In genomic region chr10:28403090-28403489, GRCh38 we compare ENCODE assay signal across 25 cellular contexts.
DNase-seq lines count a peak whose midpoint lies in the region; ATAC-seq and TF ChIP-seq lines count a peak whose summit lies in the region.
"Had no signal": no experiment of that assay in that cellular context is flagged by ENCODE, and none has a peak within 500 bp of the region (broad histone marks: within the 10 kb centered on the region; RNA-seq: fewer than 3 reads in every experiment).

No MANE protein-coding gene starts in this region.

- H3F3A ChIP-seq in SK-N-SH (replicated peaks; ENCODE audit: insufficient read depth) = no peaks in the 10 kb centered on the region

- H3K27ac Mint-ChIP-seq in stimulated activated memory B cell treated with anti-CD40 and anti-IgM and Interleukin-4, amounts not matched to agents 10 μg/mL and 1 μg/mL and 100 μg/mL, for 72 hours = peak overlapping the region; percentile 78
- H3K27ac Mint-ChIP-seq in natural killer cell treated with Interleukin-12 subunit alpha and Interleukin-12 subunit beta and Interleukin-15 and Interleukin-18, amount 100 ng/mL, for 72 hours = no peak overlapping the region
- H3K27ac Mint-ChIP-seq: activated naive CD8-positive, alpha-beta T cell treated with anti-CD3 and anti-CD28 coated beads, Interleukin-2, amount 10 ng/mL, durations not matched to agents 7 days and 5 days; effector memory CD8-positive, alpha-beta T cell; naive thymus-derived CD8-positive, alpha-beta T cell had no signal

- H3K27ac ChIP-seq in SK-N-SH (ENCODE audit: low read depth in 2 of 2, low read length in 1 of 2) = no peak overlapping the region
- H3K27ac ChIP-seq: A549, upper lobe of right lung had no signal

- WGBS in SK-N-SH (ENCODE audit: low lambda C conversion rate) = 24% methylated on average over 2 of the region's 2 CpGs

- DNase-seq in EH (ENCODE audit: low read depth) (peak; percentile 13), NCI-H226 (peak; percentile 23), fibroblast of mammary gland (ENCODE audit: low read depth) (peak; percentile 18), SK-N-SH (no peak)
- no peak for DNase-seq in natural killer cell treated with Interleukin-12 subunit alpha and Interleukin-12 subunit beta and Interleukin-15 and Interleukin-18, amount 100 ng/mL, for 72 hours (ENCODE audit: low spot score)
- DNase-seq: activated CD4-positive, alpha-beta T cell treated with anti-CD3 and anti-CD28 coated beads, Interleukin-2, amount 50 U/mL, for 1 hour; activated effector memory CD4-positive, alpha-beta T cell treated with anti-CD3 and anti-CD28 coated beads, Interleukin-2, amount 50 U/mL, for 16 hours; activated naive CD8-positive, alpha-beta T cell treated with anti-CD3 and anti-CD28 coated beads, Interleukin-2, amount 10 ng/mL, durations not matched to agents 7 days and 5 days; activated T-cell treated with anti-CD3 and anti-CD28 coated beads, Interleukin-2, amount 50 U/mL, for 1 hour; AML-193; cortex of kidney; effector memory CD8-positive, alpha-beta T cell; glutamatergic neuron; islet precursor cell; left ventricle myocardium superior; naive thymus-derived CD8-positive, alpha-beta T cell; NCI-H1048; SIG-M5; stimulated activated CD4-positive, alpha-beta T cell treated with anti-CD3 and anti-CD28 coated beads, Interleukin-4, amount 100 ng/mL, for 24 hours; upper lobe of right lung had no signal

- H3K4me3 Mint-ChIP-seq in stimulated activated memory B cell treated with anti-CD40 and anti-IgM and Interleukin-4, amounts not matched to agents 10 μg/mL and 1 μg/mL and 100 μg/mL, for 72 hours = no peak overlapping the region
- no peak overlapping the region for H3K4me3 Mint-ChIP-seq in natural killer cell treated with Interleukin-12 subunit alpha and Interleukin-12 subunit beta and Interleukin-15 and Interleukin-18, amount 100 ng/mL, for 72 hours
- H3K4me3 Mint-ChIP-seq: activated naive CD8-positive, alpha-beta T cell treated with anti-CD3 and anti-CD28 coated beads, Interleukin-2, amount 10 ng/mL, durations not matched to agents 7 days and 5 days; effector memory CD8-positive, alpha-beta T cell; naive thymus-derived CD8-positive, alpha-beta T cell had no signal

- POLR2A ChIA-PET in SK-N-SH (lab: Yijun Ruan, JAX) = no interaction called here

- CTCF ChIA-PET in SK-N-SH (lab: Yijun Ruan, JAX) = interaction anchor here (1.1 to 4.1 kb wide), 2 partner anchors 10 to 22 kb away, joined by 3 to 30 read pairs; no protein-coding TSS in a partner anchor

- H3K36me3 Mint-ChIP-seq in stimulated activated memory B cell treated with anti-CD40 and anti-IgM and Interleukin-4, amounts not matched to agents 10 μg/mL and 1 μg/mL and 100 μg/mL, for 72 hours = no peaks in the 10 kb centered on the region
- no peaks in the 10 kb centered on the region for H3K36me3 Mint-ChIP-seq in natural killer cell treated with Interleukin-12 subunit alpha and Interleukin-12 subunit beta and Interleukin-15 and Interleukin-18, amount 100 ng/mL, for 72 hours
- H3K36me3 Mint-ChIP-seq: activated naive CD8-positive, alpha-beta T cell treated with anti-CD3 and anti-CD28 coated beads, Interleukin-2, amount 10 ng/mL, durations not matched to agents 7 days and 5 days had no signal

- no peak for TF ChIP-seq EP300 in SK-N-SH (IDR thresholded peaks at IDR 0.05; ENCODE audit: borderline replicate concordance in 1 of 2, low read depth in 1 of 2, low read length in 1 of 2)

- peaks cover 4% of the 10 kb centered on the region for H3K9me3 Mint-ChIP-seq in stimulated activated memory B cell treated with anti-CD40 and anti-IgM and Interleukin-4, amounts not matched to agents 10 μg/mL and 1 μg/mL and 100 μg/mL, for 72 hours
- no peaks in the 10 kb centered on the region for H3K9me3 Mint-ChIP-seq in natural killer cell treated with Interleukin-12 subunit alpha and Interleukin-12 subunit beta and Interleukin-15 and Interleukin-18, amount 100 ng/mL, for 72 hours
- H3K9me3 Mint-ChIP-seq: activated naive CD8-positive, alpha-beta T cell treated with anti-CD3 and anti-CD28 coated beads, Interleukin-2, amount 10 ng/mL, durations not matched to agents 7 days and 5 days; effector memory CD8-positive, alpha-beta T cell had no signal

- H2AFZ ChIP-seq in SK-N-SH (ENCODE audit: low read depth) = no peak overlapping the region

- TF ChIP-seq CTCF in fibroblast of mammary gland (conservative IDR thresholded peaks at IDR 0.05; ENCODE audit: control insufficient read depth, insufficient read depth, low read depth, low read length) (no peak), SK-N-SH (IDR thresholded peaks at IDR 0.05) (no peak)

- ATAC-seq in stimulated activated memory B cell treated with anti-CD40 and anti-IgM and Interleukin-4, amounts not matched to agents 10 μg/mL and 1 μg/mL and 100 μg/mL, for 72 hours = no peak
- ATAC-seq in natural killer cell treated with Interleukin-12 subunit alpha and Interleukin-12 subunit beta and Interleukin-15 and Interleukin-18, amount 100 ng/mL, for 72 hours = no peak
- ATAC-seq in GM19351 (IDR thresholded peaks at IDR 0.05; ENCODE audit: unreplicated experiment) (no peak), GM19023 (IDR thresholded peaks at IDR 0.05; ENCODE audit: unreplicated experiment) (no peak)
- ATAC-seq: A549; effector memory CD8-positive, alpha-beta T cell; left ventricle myocardium superior; naive thymus-derived CD8-positive, alpha-beta T cell; upper lobe of right lung had no signal

- no peaks in the 10 kb centered on the region for H3K9me3 ChIP-seq in SK-N-SH
- H3K9me3 ChIP-seq: A549, upper lobe of right lung had no signal

- no peaks in the 10 kb centered on the region for H3K79me2 ChIP-seq in SK-N-SH (ENCODE audit: insufficient read depth)

- H3K4me1 Mint-ChIP-seq in stimulated activated memory B cell treated with anti-CD40 and anti-IgM and Interleukin-4, amounts not matched to agents 10 μg/mL and 1 μg/mL and 100 μg/mL, for 72 hours = peaks cover 22% of the 10 kb centered on the region
- no peaks in the 10 kb centered on the region for H3K4me1 Mint-ChIP-seq in natural killer cell treated with Interleukin-12 subunit alpha and Interleukin-12 subunit beta and Interleukin-15 and Interleukin-18, amount 100 ng/mL, for 72 hours (ENCODE audit: low read depth in 2 of 2)

- H3K4me3 ChIP-seq in fibroblast of mammary gland (ENCODE audit: control insufficient read depth, low read depth, low read length) (no peak overlapping the region), SK-N-SH (ENCODE audit: low read depth in 2 of 2, low read length in 1 of 2) (no peak overlapping the region)
- H3K4me3 ChIP-seq: A549, upper lobe of right lung had no signal

- H4K20me1 ChIP-seq in SK-N-SH (ENCODE audit: insufficient read depth) = no peaks in the 10 kb centered on the region

- H3K4me2 ChIP-seq in SK-N-SH = no peak overlapping the region
- H3K4me2 ChIP-seq: A549 had no signal

- no peaks in the 10 kb centered on the region for H3K9me2 ChIP-seq in SK-N-SH

- H3K27me3 ChIP-seq in SK-N-SH (ENCODE audit: insufficient read depth) = no peaks in the 10 kb centered on the region; the same call in 1 of the 2 replicates
- H3K27me3 ChIP-seq: upper lobe of right lung had no signal

- no peaks in the 10 kb centered on the region for H3K4me1 ChIP-seq in SK-N-SH (ENCODE audit: control insufficient read depth in 1 of 2, insufficient read depth in 2 of 2, low read depth in 1 of 2, low read length in 1 of 2)
- H3K4me1 ChIP-seq: A549, upper lobe of right lung had no signal

- H3K27me3 Mint-ChIP-seq in stimulated activated memory B cell treated with anti-CD40 and anti-IgM and Interleukin-4, amounts not matched to agents 10 μg/mL and 1 μg/mL and 100 μg/mL, for 72 hours = peaks cover 3% of the 10 kb centered on the region
- peaks cover 9 to 11% of the 10 kb centered on the region in 2 donors for H3K27me3 Mint-ChIP-seq in natural killer cell treated with Interleukin-12 subunit alpha and Interleukin-12 subunit beta and Interleukin-15 and Interleukin-18, amount 100 ng/mL, for 72 hours
- H3K27me3 Mint-ChIP-seq: activated naive CD8-positive, alpha-beta T cell treated with anti-CD3 and anti-CD28 coated beads, Interleukin-2, amount 10 ng/mL, durations not matched to agents 7 days and 5 days; IgD-negative memory B cell had no signal

- no peak overlapping the region for H3K9ac ChIP-seq in SK-N-SH

- H3K36me3 ChIP-seq in SK-N-SH (replicated peaks in 1 of 2; ENCODE audit: control insufficient read depth in 1 of 2, insufficient read depth in 2 of 2, low read length in 1 of 2) = no peaks in the 10 kb centered on the region
- H3K36me3 ChIP-seq: upper lobe of right lung had no signal

- no peak for TF ChIP-seq RAD21 in SK-N-SH (IDR thresholded peaks at IDR 0.05; ENCODE audit: low read length)

TF ChIP-seq in SK-N-SH, 30 proteins besides CTCF, POLR2A, EP300 and RAD21:
- no peak for TF ChIP-seq FOSL2 (IDR thresholded peaks at IDR 0.05; ENCODE audit: borderline replicate concordance, low read depth)
- TF ChIP-seq RFX5 (IDR thresholded peaks at IDR 0.05; ENCODE audit: low read length) = no peak
- no peak for TF ChIP-seq IRF3 (IDR thresholded peaks at IDR 0.05; ENCODE audit: low read depth, low read length)
- no peak for TF ChIP-seq POLR2AphosphoS5 (IDR thresholded peaks at IDR 0.05; ENCODE audit: low read depth, low read length)
- no peak for TF ChIP-seq ELF1 (IDR thresholded peaks at IDR 0.05)
- TF ChIP-seq TCF12 (IDR thresholded peaks at IDR 0.05) = no peak
- TF ChIP-seq MXI1 (IDR thresholded peaks at IDR 0.05; ENCODE audit: low read depth, low read length) = no peak

Comparison
In these comparisons a context has a peak if more than half of its experiments do, and no peak if none do; other contexts are left out.
1. DNase-seq: peak in EH (single experiment), NCI-H226 (single experiment) and fibroblast of mammary gland (single experiment); none in natural killer cell treated with Interleukin-12 subunit alpha and Interleukin-12 subunit beta and Interleukin-15 and Interleukin-18, amount 100 ng/mL, for 72 hours (single experiment) and SK-N-SH (single experiment).